In the genomic region with DNA sequence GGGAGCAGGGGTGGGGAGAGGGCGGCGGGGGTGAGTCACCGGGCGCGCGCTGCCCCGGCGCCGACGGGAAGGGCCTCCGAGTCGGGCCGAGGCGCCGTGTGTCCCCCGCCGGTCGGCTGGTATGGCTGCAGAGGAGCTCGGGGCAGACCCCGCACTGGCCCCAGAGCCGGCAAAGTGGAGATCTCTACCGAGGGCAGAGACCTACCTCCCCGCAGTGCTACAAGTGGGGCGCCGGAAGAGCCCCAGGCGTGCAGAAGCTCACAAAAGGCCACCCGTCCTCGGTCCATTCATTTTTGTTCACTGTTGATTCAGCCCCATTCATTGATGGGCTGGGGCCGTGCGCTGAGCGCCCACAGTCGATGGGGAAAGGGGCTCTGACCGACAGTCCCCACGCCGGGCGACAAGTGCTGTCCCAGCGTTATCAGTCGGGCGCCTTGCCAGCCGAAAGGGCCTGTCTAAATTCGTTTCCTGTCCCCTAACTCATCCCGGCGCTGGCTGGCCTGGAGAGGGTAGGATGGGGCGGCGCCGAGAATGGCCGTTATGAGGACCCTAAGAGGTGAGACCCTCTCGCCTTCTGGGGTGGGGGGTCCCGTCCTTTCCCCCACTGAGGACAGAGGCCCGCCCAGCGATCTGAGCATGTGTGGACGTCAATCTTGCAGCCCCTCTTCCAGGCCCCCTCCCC, we compare ENCODE assay signal across 1 cellular context.
TF ChIP-seq lines count a peak whose summit lies in the region.

No MANE protein-coding gene starts in this region.

TF ChIP-seq in endothelial cell of umbilical vein, 7 proteins besides CTCF, POLR2A, EP300 and RAD21:
- TF ChIP-seq EZH2 (IDR thresholded peaks at IDR 0.05; ENCODE audit: borderline replicate concordance, low read depth, low read length, severe bottlenecking) (no peak), JUN (IDR thresholded peaks at IDR 0.05; ENCODE audit: borderline replicate concordance, insufficient read depth, insufficient read length, low read depth) (no peak), FOS (IDR thresholded peaks at IDR 0.05; ENCODE audit: borderline replicate concordance, insufficient read depth, low read length) (peak; percentile 19), MYC (IDR thresholded peaks at IDR 0.05; ENCODE audit: low read depth, low read length) (no peak)
